In the genomic region with DNA sequence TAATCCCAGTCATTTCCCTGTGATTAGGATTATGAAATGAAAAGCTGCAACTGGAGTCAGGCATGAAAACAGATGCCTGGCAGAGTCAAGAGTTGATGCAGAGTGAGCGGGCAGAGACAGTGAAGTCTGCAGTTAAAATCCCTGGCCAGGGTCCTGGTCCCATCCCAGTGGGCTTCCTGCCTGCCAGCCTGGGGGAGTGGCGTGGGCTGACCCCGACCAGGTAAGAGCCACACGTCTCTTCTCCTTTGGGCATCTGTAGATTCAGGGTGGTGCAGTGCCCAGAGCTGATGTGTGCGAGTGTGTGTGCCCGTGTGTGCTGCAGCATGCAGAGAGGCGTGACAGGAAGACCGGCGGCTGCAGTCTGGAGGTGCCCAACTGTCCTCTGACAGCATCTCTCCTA, we compare ENCODE assay signal across 19 cellular contexts.
"Had no signal": no experiment of that assay in that cellular context is flagged by ENCODE, and none has a peak within 500 bp of the region (broad histone marks: within the 10 kb centered on the region; RNA-seq: fewer than 3 reads in every experiment).

No MANE protein-coding gene starts in this region.

- H3K9me3 Mint-ChIP-seq: effector memory CD8-positive, alpha-beta T cell; naive thymus-derived CD8-positive, alpha-beta T cell; stimulated activated effector memory CD8-positive, alpha-beta T cell treated with anti-CD3 and anti-CD28 coated beads, Interleukin-12 subunit alpha, Interleukin-12 subunit beta, amount 100 ng/mL, for 72 hours; stimulated activated naive CD8-positive, alpha-beta T cell treated with anti-CD3 and anti-CD28 coated beads, Interleukin-15, Interleukin-2, amounts not matched to agents 100 ng/mL and 50 ng/mL, for 24 hours had no signal

- H3K27ac Mint-ChIP-seq: dendritic cell treated with granulocyte-macrophage colony-stimulating factor and Interleukin-4, amounts not matched to agents 40 ng/mL and 50 ng/mL, for 4 days; effector memory CD8-positive, alpha-beta T cell; naive thymus-derived CD8-positive, alpha-beta T cell; stimulated activated effector memory CD8-positive, alpha-beta T cell treated with anti-CD3 and anti-CD28 coated beads, Interleukin-12 subunit alpha, Interleukin-12 subunit beta, amount 100 ng/mL, for 72 hours; stimulated activated naive CD8-positive, alpha-beta T cell treated with anti-CD3 and anti-CD28 coated beads, Interleukin-15, Interleukin-2, amounts not matched to agents 100 ng/mL and 50 ng/mL, for 24 hours had no signal

- H3K36me3 Mint-ChIP-seq: stimulated activated effector memory CD8-positive, alpha-beta T cell treated with anti-CD3 and anti-CD28 coated beads, Interleukin-12 subunit alpha, Interleukin-12 subunit beta, amount 100 ng/mL, for 72 hours had no signal

- H3K4me1 ChIP-seq: parathyroid adenoma, prostate gland, right lobe of liver, upper lobe of right lung had no signal

- H3K27ac ChIP-seq: foreskin keratinocyte, hepatocyte, parathyroid adenoma, prostate gland, right lobe of liver, tibial artery, upper lobe of right lung, vagina had no signal

- H3K9me3 ChIP-seq: mucosa of descending colon, prostate gland, right lobe of liver, tibial artery, upper lobe of right lung, vagina had no signal

- H3K9ac ChIP-seq: parathyroid adenoma had no signal

- ATAC-seq: effector memory CD8-positive, alpha-beta T cell; foreskin keratinocyte; left colon; mucosa of descending colon; naive thymus-derived CD8-positive, alpha-beta T cell; right lobe of liver; stimulated activated effector memory CD8-positive, alpha-beta T cell treated with anti-CD3 and anti-CD28 coated beads, Interleukin-12 subunit alpha, Interleukin-12 subunit beta, amount 100 ng/mL, for 72 hours; upper lobe of right lung had no signal

- H3K4me3 ChIP-seq: hepatocyte, mucosa of descending colon, prostate gland, right lobe of liver, tibial artery, upper lobe of right lung, vagina had no signal

- DNase-seq: effector memory CD8-positive, alpha-beta T cell; foreskin keratinocyte; mucosa of descending colon; naive thymus-derived CD8-positive, alpha-beta T cell; nucleus accumbens; right lobe of liver; stimulated activated CD4-positive, alpha-beta T cell treated with anti-CD3 and anti-CD28 coated beads, Interleukin-4, amount 100 ng/mL, for 1 hour; stimulated activated CD8-positive, alpha-beta memory T cell treated with anti-CD3 and anti-CD28 coated beads, Interleukin-4, amount 100 ng/mL, for 48 hours; tibial artery; upper lobe of right lung had no signal

- H3K27me3 ChIP-seq: foreskin keratinocyte, hepatocyte, right lobe of liver, tibial artery, vagina had no signal

- H3K36me3 ChIP-seq: prostate gland, right lobe of liver, tibial artery, upper lobe of right lung, vagina had no signal

- H3K4me3 Mint-ChIP-seq: dendritic cell treated with granulocyte-macrophage colony-stimulating factor and Interleukin-4, amounts not matched to agents 40 ng/mL and 50 ng/mL, for 4 days; effector memory CD8-positive, alpha-beta T cell; naive thymus-derived CD8-positive, alpha-beta T cell; neural crest cell; stimulated activated effector memory CD8-positive, alpha-beta T cell treated with anti-CD3 and anti-CD28 coated beads, Interleukin-12 subunit alpha, Interleukin-12 subunit beta, amount 100 ng/mL, for 72 hours; stimulated activated naive CD8-positive, alpha-beta T cell treated with anti-CD3 and anti-CD28 coated beads, Interleukin-15, Interleukin-2, amounts not matched to agents 100 ng/mL and 50 ng/mL, for 24 hours had no signal
